10 cellular contexts compared by ENCODE assay signal in genomic region chr11:17476317-17477083, GRCh38. TPM values are rescaled to one million over a fixed set of nuclear protein-coding genes. Genes with fewer than 3 reads are reported as not detected.
DNase-seq lines count a peak whose midpoint lies in the region; ATAC-seq lines count a peak whose summit lies in the region.
"Had no signal": no experiment of that assay in that cellular context is flagged by ENCODE, and none has a peak within 500 bp of the region (broad histone marks: within the 10 kb centered on the region; RNA-seq: fewer than 3 reads in every experiment).

ABCC8 (minus strand) TSS chr11:17476845; CDS start chr11:17476776, 69 bp downstream.

- peaks cover 13% of the 10 kb centered on the region; the same call in 1 of the 2 replicates for H3K4me1 ChIP-seq in iPS-20b (ENCODE audit: insufficient read depth, low read length)

- peak within 1 kb of the TSS; percentile 83 for H3K4me3 ChIP-seq in iPS-20b (ENCODE audit: low read length)

- peak within 1 kb of the TSS; percentile 62; the same call in 1 of the 2 replicates for H3K9ac ChIP-seq in iPS-20b (ENCODE audit: low read depth, low read length)

- no peak within 1 kb of the TSS for H3K27ac Mint-ChIP-seq in T-helper 2 cell treated with Interferon-gamma antibody and Interleukin-4, amounts not matched to agents 5 μg/mL and 100 μg/mL, for 36 hours
- no peak within 1 kb of the TSS for H3K27ac Mint-ChIP-seq in immature natural killer cell
- H3K27ac Mint-ChIP-seq: T-cell had no signal

- no peaks in the 10 kb centered on the region for H3K9me3 Mint-ChIP-seq in T-helper 2 cell treated with Interferon-gamma antibody and Interleukin-4, amounts not matched to agents 5 μg/mL and 100 μg/mL, for 36 hours
- no peaks in the 10 kb centered on the region for H3K9me3 Mint-ChIP-seq in immature natural killer cell
- H3K9me3 Mint-ChIP-seq: T-cell had no signal

- DNase-seq in NCI-H82 (lab: John Stamatoyannopoulos, UW) (peak; percentile 60), NCI-H82 treated with DMSO at 0.1 percent for 48 hours (lab: John Stamatoyannopoulos, UW; ENCODE audit: unreplicated experiment) (no peak), glomerular visceral epithelial cell (ENCODE audit: extremely low spot score) (no peak), immature natural killer cell (no peak)
- DNase-seq in T-helper 2 cell treated with Interferon-gamma antibody and Interleukin-4, amounts not matched to agents 5 μg/mL and 100 μg/mL, for 36 hours (ENCODE audit: low spot score): no peak
- DNase-seq: left lung, T-cell had no signal

- peak within 1 kb of the TSS; percentile 32 for H3K4me3 Mint-ChIP-seq in T-helper 2 cell treated with Interferon-gamma antibody and Interleukin-4, amounts not matched to agents 5 μg/mL and 100 μg/mL, for 36 hours
- H3K4me3 Mint-ChIP-seq in immature natural killer cell: no peak within 1 kb of the TSS

- no peak for ATAC-seq in HG02938 (IDR thresholded peaks at IDR 0.05; ENCODE audit: unreplicated experiment)
- ATAC-seq: left lung, T-cell had no signal

- H3K27me3 Mint-ChIP-seq in T-helper 2 cell treated with Interferon-gamma antibody and Interleukin-4, amounts not matched to agents 5 μg/mL and 100 μg/mL, for 36 hours (ENCODE audit: low read depth): peaks cover 78% of the 10 kb centered on the region
- H3K27me3 Mint-ChIP-seq in immature natural killer cell (ENCODE audit: low read depth in 3 of 3): peaks cover 15 to 22% (median 19%) of the 10 kb centered on the region in 3 donors

- H3K36me3 Mint-ChIP-seq in T-helper 2 cell treated with Interferon-gamma antibody and Interleukin-4, amounts not matched to agents 5 μg/mL and 100 μg/mL, for 36 hours (ENCODE audit: low read depth): no peaks in the 10 kb centered on the region
- H3K36me3 Mint-ChIP-seq in immature natural killer cell: no peaks in the 10 kb centered on the region
- H3K36me3 Mint-ChIP-seq: T-cell had no signal

- peaks cover 2% of the 10 kb centered on the region for H3K4me1 Mint-ChIP-seq in T-helper 2 cell treated with Interferon-gamma antibody and Interleukin-4, amounts not matched to agents 5 μg/mL and 100 μg/mL, for 36 hours (ENCODE audit: low read depth)
- no peaks in the 10 kb centered on the region for H3K4me1 Mint-ChIP-seq in immature natural killer cell

- peaks cover 59% of the 10 kb centered on the region for H3K27me3 ChIP-seq in iPS-20b (ENCODE audit: insufficient read depth, low read length)

- H3K27ac ChIP-seq in iPS-20b (ENCODE audit: low read length): no peak within 1 kb of the TSS
- H3K27ac ChIP-seq in temporal lobe (ENCODE audit: low read depth, low read length): no peak within 1 kb of the TSS
- H3K27ac ChIP-seq: left lung had no signal

- no peaks in the 10 kb centered on the region for H3K9me3 ChIP-seq in iPS-20b (ENCODE audit: insufficient read depth, low read depth, low read length)
- H3K9me3 ChIP-seq: left lung had no signal

- no peaks in the 10 kb centered on the region for H3K36me3 ChIP-seq in iPS-20b (ENCODE audit: insufficient read depth, low read depth, low read length)
- H3K36me3 ChIP-seq: left lung had no signal

RNA-seq across cellular contexts. Expression of gene ABCC8, which starts in this region (rescaled TPM):
- total RNA-seq in temporal lobe: 11.3 TPM
- polyA plus RNA-seq in immature natural killer cell: not detected
- total RNA-seq: T-cell had no signal
